ENCODE assay signal across 8 cellular contexts in genomic region chr6:14270925-14271791, GRCh38.
DNase-seq lines count a peak whose midpoint lies in the region; ATAC-seq and TF ChIP-seq lines count a peak whose summit lies in the region.

No MANE protein-coding gene starts in this region.

- TF ChIP-seq POLR2A in esophagus muscularis mucosa (IDR thresholded peaks at IDR 0.05; ENCODE audit: low read depth) (no peak), tibial nerve (IDR thresholded peaks at IDR 0.05) (no peak)

- H3K36me3 ChIP-seq in esophagus muscularis mucosa, result no peaks in the 10 kb centered on the region
- no peaks in the 10 kb centered on the region for H3K36me3 ChIP-seq in tibial nerve

- DNase-seq in HCEC 1CT (peak; percentile 56), esophagus muscularis mucosa (ENCODE audit: extremely low spot score) (peak; percentile 39), DMS79 treated with DMSO at 0.1 percent for 48 hours (lab: John Stamatoyannopoulos, UW) (no peak), middle frontal gyrus (ENCODE audit: extremely low spot score, low spot score) (no peak), tibial nerve (ENCODE audit: low spot score in 2 of 2) (no peak)
- DNase-seq in activated CD4-positive, alpha-beta T cell treated with anti-CD3 and anti-CD28 coated beads, Interleukin-2, amount 50 U/mL, for 1 hour, result peak; percentile 35
- peak; percentile 7 for DNase-seq in stimulated activated CD8-positive, alpha-beta memory T cell treated with anti-CD3 and anti-CD28 coated beads, Interleukin-12 subunit alpha, Interleukin-12 subunit beta, amount 100 ng/mL, for 1 hour (ENCODE audit: low read depth)

- H3K9me3 ChIP-seq in esophagus muscularis mucosa (peaks cover 0 to 8% (median 0%) of the 10 kb centered on the region in 4 donors), tibial nerve (peaks cover 0 to 7% (median 0%) of the 10 kb centered on the region in 4 donors)

- ATAC-seq in GM21576 (IDR thresholded peaks at IDR 0.05; ENCODE audit: unreplicated experiment), result no peak

- H3K27me3 ChIP-seq in esophagus muscularis mucosa, result no peaks in the 10 kb centered on the region
- H3K27me3 ChIP-seq in tibial nerve, result no peaks in the 10 kb centered on the region

- H3K4me1 ChIP-seq in esophagus muscularis mucosa (peaks cover 10 to 15% (median 13%) of the 10 kb centered on the region in 4 donors), tibial nerve (peaks cover 0 to 13% (median 6%) of the 10 kb centered on the region in 4 donors)

- 61% methylated on average over 9 of the region's 11 CpGs for WGBS in esophagus muscularis mucosa
- 66 to 80% methylated on average over 11 of the region's 11 CpGs for WGBS in tibial nerve, 2 donors

- TF ChIP-seq CTCF in esophagus muscularis mucosa (IDR thresholded peaks at IDR 0.05) (no peak), tibial nerve (IDR thresholded peaks at IDR 0.05) (no peak)

- H3K27ac ChIP-seq in esophagus muscularis mucosa (replicated peaks in 1 of 4) (no peak overlapping the region), tibial nerve (no peak overlapping the region)

- TF ChIP-seq EP300 in esophagus muscularis mucosa (IDR thresholded peaks at IDR 0.05) (no peak), tibial nerve (IDR thresholded peaks at IDR 0.05) (no peak)

- intact Hi-C loops in esophagus muscularis mucosa (cut with DNase I), result no loop called here

- no peak overlapping the region for H3K4me3 ChIP-seq in esophagus muscularis mucosa
- H3K4me3 ChIP-seq in tibial nerve, result no peak overlapping the region

Comparison
In these comparisons a context has a peak if more than half of its experiments do, and no peak if none do; other contexts are left out.
1. DNase-seq: peak in HCEC 1CT (single experiment), activated CD4-positive, alpha-beta T cell treated with anti-CD3 and anti-CD28 coated beads, Interleukin-2, amount 50 U/mL, for 1 hour (single experiment), esophagus muscularis mucosa (single experiment) and stimulated activated CD8-positive, alpha-beta memory T cell treated with anti-CD3 and anti-CD28 coated beads, Interleukin-12 subunit alpha, Interleukin-12 subunit beta, amount 100 ng/mL, for 1 hour (single experiment); none in DMS79 treated with DMSO at 0.1 percent for 48 hours (single experiment), middle frontal gyrus (single experiment) and tibial nerve (0 of 2).